ENCODE assay signal across 8 cellular contexts in genomic region chr1:150577557-150578277, GRCh38. TPM values are rescaled to one million over a fixed set of nuclear protein-coding genes. Genes with fewer than 3 reads are reported as not detected.
DNase-seq lines count a peak whose midpoint lies in the region; ATAC-seq and TF ChIP-seq lines count a peak whose summit lies in the region.

No MANE protein-coding gene starts in this region.

- peak overlapping the region; percentile 100 for H3K9ac ChIP-seq in endocrine pancreas (ENCODE audit: control insufficient read depth, insufficient read depth, low read length)

- CTCF ChIA-PET in Panc1 (lab: Charles Lee): no interaction called here

- no peak overlapping the region for H2AFZ ChIP-seq in neuron (ENCODE audit: low read depth, low read length)

- POLR2A ChIA-PET in Panc1 (lab: Charles Lee): interaction anchor here (0.6 to 0.7 kb wide), 2 partner anchors 250 to 415 kb away, joined by 3 read pairs; no protein-coding TSS in a partner anchor

- intact Hi-C loops in Panc1 (cut with micrococcal nuclease; ENCODE audit: unreplicated experiment): loop anchor here (5.0 kb wide), 1 partner anchor 35 kb away; no protein-coding TSS in a partner anchor

- no peaks in the 10 kb centered on the region for H3K27me3 ChIP-seq in Panc1 (ENCODE audit: control insufficient read depth, insufficient read depth, low read length)
- no peaks in the 10 kb centered on the region for H3K27me3 ChIP-seq in endocrine pancreas (ENCODE audit: control insufficient read depth, insufficient read depth, low read length)
- no peaks in the 10 kb centered on the region for H3K27me3 ChIP-seq in neuron (ENCODE audit: insufficient read depth, low read length)

- H3K4me3 ChIP-seq in Panc1 (ENCODE audit: low read depth in 2 of 2, low read length in 2 of 2) (peak overlapping the region; percentile 99 to 100), endocrine pancreas (ENCODE audit: control insufficient read depth, insufficient read depth, low read length) (peak overlapping the region; percentile 99), neuron (ENCODE audit: low read length) (peak overlapping the region; percentile 96)

- TF ChIP-seq CTCF in Panc1 (IDR thresholded peaks at IDR 0.05): no peak

- H3K27ac ChIP-seq in Panc1 (ENCODE audit: low read length): peak overlapping the region; percentile 95

- H3K36me3 ChIP-seq in Panc1 (ENCODE audit: control insufficient read depth, insufficient read depth, low read length) (peaks cover 50% of the 10 kb centered on the region), endocrine pancreas (ENCODE audit: control insufficient read depth, insufficient read depth, low read length) (peaks cover 17% of the 10 kb centered on the region), neuron (ENCODE audit: insufficient read depth, low read length) (peaks cover 60% of the 10 kb centered on the region)

- peak; percentile 30 to 33 for DNase-seq in NCI-H2081 (lab: John Stamatoyannopoulos, UW)
- no peak for DNase-seq in NCI-H2081 treated with DMSO at 0.1 percent for 48 hours (lab: John Stamatoyannopoulos, UW)
- no peak for DNase-seq in Panc1 (ENCODE audit: low read depth, low spot score)
- DNase-seq in OCI-M2 (lab: John Stamatoyannopoulos, UW; ENCODE audit: unreplicated experiment): no peak
- no peak for DNase-seq in left lobe of liver (ENCODE audit: low spot score)

- ATAC-seq in Panc1 (no peak), left lobe of liver (no peak), GM21515 (IDR thresholded peaks at IDR 0.05; ENCODE audit: unreplicated experiment) (no peak)

- H3K4me1 ChIP-seq in Panc1 (ENCODE audit: control insufficient read depth, insufficient read depth, low read length) (peaks cover 30% of the 10 kb centered on the region), endocrine pancreas (ENCODE audit: control insufficient read depth, insufficient read depth, low read length) (peaks cover 14% of the 10 kb centered on the region), neuron (ENCODE audit: insufficient read depth, low read length) (peaks cover 19% of the 10 kb centered on the region)

- in situ Hi-C loops in Panc1 (cut with HindIII; ENCODE audit: low pct_unique_long_range_greater_than_20kb, low sequenced_read_pairs): no loop called here

- H3K9me3 ChIP-seq in Panc1 (ENCODE audit: control insufficient read depth, insufficient read depth, low read depth, low read length) (no peaks in the 10 kb centered on the region), endocrine pancreas (ENCODE audit: control insufficient read depth, low read length) (no peaks in the 10 kb centered on the region), neuron (ENCODE audit: low read length) (no peaks in the 10 kb centered on the region)

- TSS peak; percentile 61 for BruUV-seq in Panc1 (replicated peaks; lab: Mats Ljungman, UMichigan)

RNA-seq across cellular contexts. Expression of gene MCL1, which starts 1.7 kb away (rescaled TPM):
- total RNA-seq in Panc1 (2021; ENCODE audit: unreplicated experiment) (126 TPM), left lobe of liver (103 TPM)
- polyA plus RNA-seq in Panc1 (2012; ENCODE audit: insufficient read length): 76.7 TPM

RNA-seq across cellular contexts. Expression of gene ADAMTSL4, which starts 28.5 kb away (rescaled TPM):
- total RNA-seq in Panc1 (2021; ENCODE audit: unreplicated experiment) (9.5 TPM), left lobe of liver (38.5 TPM)
- 10.4 TPM for polyA plus RNA-seq in Panc1 (2012; ENCODE audit: insufficient read length)

RNA-seq across cellular contexts. Expression of gene ENSA, which starts 51.7 kb away (rescaled TPM):
- total RNA-seq in Panc1 (2021; ENCODE audit: unreplicated experiment) (207 TPM), left lobe of liver (63.4 TPM)
- 208 TPM for polyA plus RNA-seq in Panc1 (2012; ENCODE audit: insufficient read length)

Comparison
In these comparisons a context has a peak if more than half of its experiments do, and no peak if none do; other contexts are left out.
1. DNase-seq: peak in NCI-H2081 (2 of 2); none in NCI-H2081 treated with DMSO at 0.1 percent for 48 hours (single experiment), Panc1 (single experiment), OCI-M2 (single experiment) and left lobe of liver (single experiment).
2. Peak in every context shown above with its lines, with median percentiles within 50 percentile points of each other: H3K4me3 ChIP-seq.